In the genomic region with DNA sequence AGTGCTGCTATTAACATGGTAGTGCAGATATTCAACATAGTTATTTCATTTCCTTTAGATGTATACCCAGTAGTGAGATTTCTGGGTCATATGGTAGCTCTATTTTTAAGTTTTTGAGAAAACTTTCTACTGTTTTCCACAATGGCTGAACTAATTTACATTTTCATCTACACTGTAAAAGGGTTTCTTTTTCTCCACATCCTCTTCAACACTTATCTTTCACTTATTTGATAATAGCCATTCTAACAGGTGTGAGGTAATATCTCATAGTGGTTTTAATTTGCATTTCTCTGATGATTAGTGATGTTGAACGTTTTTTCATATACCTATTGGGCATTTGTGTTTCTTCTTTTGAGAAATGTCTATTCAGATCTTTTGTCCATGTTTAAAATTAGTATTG, we compare ENCODE assay signal across 18 cellular contexts.
A peak's percentile ranks its signal among the peaks of the same experiment; 100 is the strongest.
DNase-seq lines count a peak whose midpoint lies in the region; ATAC-seq, FAIRE-seq and TF ChIP-seq lines count a peak whose summit lies in the region.
"Had no signal": no experiment of that assay in that cellular context is flagged by ENCODE, and none has a peak within 500 bp of the region (broad histone marks: within the 10 kb centered on the region; RNA-seq: fewer than 3 reads in every experiment).

No MANE protein-coding gene starts in this region.

- H3K4me2 ChIP-seq in Loucy (ENCODE audit: low read depth, low read length, poor library complexity, severe bottlenecking), result peak overlapping the region; percentile 52
- H3K4me2 ChIP-seq: KMS-11 had no signal

- no peak overlapping the region for H3K4me3 ChIP-seq in Loucy (ENCODE audit: low read length, poor library complexity, severe bottlenecking)

- DNase-seq in GM19239 (ENCODE audit: insufficient read length, low spot score) (no peak), NCI-H1436 (lab: John Stamatoyannopoulos, UW) (no peak), DMS153 (lab: John Stamatoyannopoulos, UW) (no peak)
- DNase-seq in activated CD8-positive, alpha-beta memory T cell treated with anti-CD3 and anti-CD28 coated beads, Interleukin-2, amount 50 U/mL, for 4 hours, result no peak
- DNase-seq in NK-92 treated with Interleukin-12 subunit alpha and Interleukin-12 subunit beta, amount 100 ng/mL, for 24 hours (lab: John Stamatoyannopoulos, UW), result no peak
- DNase-seq: BE2C; Caco-2; CD8-positive, alpha-beta T cell; DMS53; GOT3; H9 had no signal

- H3K9me3 ChIP-seq in Loucy (ENCODE audit: insufficient read depth, low read depth, low read length), result peaks cover 9% of the 10 kb centered on the region
- H3K9me3 ChIP-seq: BE2C, Caco-2 had no signal

- H3K4me1 ChIP-seq in Loucy (ENCODE audit: insufficient read depth, low read length, poor library complexity, severe bottlenecking), result peaks cover 53% of the 10 kb centered on the region
- H3K4me1 ChIP-seq: BE2C, Caco-2 had no signal

- no peak for TF ChIP-seq CTCF in Loucy (conservative IDR thresholded peaks at IDR 0.05; ENCODE audit: low read length)

- no peaks in the 10 kb centered on the region for H3K9me2 ChIP-seq in Loucy (replicated peaks; ENCODE audit: low read depth, low read length)

- H3K36me3 ChIP-seq in Loucy (ENCODE audit: insufficient read depth, low read length), result peaks cover 3% of the 10 kb centered on the region; the same call in 1 of the 2 replicates
- H3K36me3 ChIP-seq: BE2C had no signal

- H4K20me1 ChIP-seq in Loucy (ENCODE audit: insufficient read depth, low read length, poor library complexity, severe bottlenecking), result no peaks in the 10 kb centered on the region

- FAIRE-seq in GM19239 (lab: Jason Lieb, UNC), result peak; percentile 28
- FAIRE-seq: GM18507, HepG2, HTR-8/SVneo had no signal

- H3K9ac ChIP-seq in Loucy (ENCODE audit: low read depth, low read length, poor library complexity, severe bottlenecking), result no peak overlapping the region
- H3K9ac ChIP-seq: KMS-11 had no signal

- peaks cover 70% of the 10 kb centered on the region for H3K79me2 ChIP-seq in Loucy (ENCODE audit: insufficient read depth, low read length)

- no peaks in the 10 kb centered on the region for H3K27me3 ChIP-seq in Loucy (ENCODE audit: insufficient read depth, low read length, poor library complexity, severe bottlenecking)
- H3K27me3 ChIP-seq: BE2C had no signal

- ATAC-seq in GM18498 (IDR thresholded peaks at IDR 0.05; ENCODE audit: unreplicated experiment) (peak; percentile 51), HG02678 (IDR thresholded peaks at IDR 0.05; ENCODE audit: unreplicated experiment) (peak; percentile 50)
- ATAC-seq: CD8-positive, alpha-beta T cell; HepG2 had no signal

- no peaks in the 10 kb centered on the region; the same call in 1 of the 2 replicates for H3F3A ChIP-seq in Loucy (ENCODE audit: low read depth)

- no peak overlapping the region for H2AFZ ChIP-seq in Loucy (ENCODE audit: low read length)
